Comparison of ENCODE assay signal across 12 cellular contexts in genomic region chr11:68215524-68216170, GRCh38. TPM values are rescaled to one million over a fixed set of nuclear protein-coding genes. Genes with fewer than 3 reads are reported as not detected.
DNase-seq lines count a peak whose midpoint lies in the region; ATAC-seq, FAIRE-seq and TF ChIP-seq lines count a peak whose summit lies in the region.
"Had no signal": no experiment of that assay in that cellular context is flagged by ENCODE, and none has a peak within 500 bp of the region (broad histone marks: within the 10 kb centered on the region; RNA-seq: fewer than 3 reads in every experiment).

No MANE protein-coding gene starts in this region.

- peaks cover 2% of the 10 kb centered on the region for H3K36me3 Mint-ChIP-seq in activated naive CD8-positive, alpha-beta T cell treated with anti-CD3 and anti-CD28 coated beads, Interleukin-2, amount 10 ng/mL, durations not matched to agents 7 days and 5 days
- H3K36me3 Mint-ChIP-seq in type B pancreatic cell = no peaks in the 10 kb centered on the region
- H3K36me3 Mint-ChIP-seq: CD14-positive monocyte had no signal

- H3K4me3 Mint-ChIP-seq in activated naive CD8-positive, alpha-beta T cell treated with anti-CD3 and anti-CD28 coated beads, Interleukin-2, amount 10 ng/mL, durations not matched to agents 7 days and 5 days = peak overlapping the region; percentile 69
- H3K4me3 Mint-ChIP-seq in type B pancreatic cell = peak overlapping the region; percentile 85

- no peak overlapping the region for H2AFZ ChIP-seq in HepG2 (ENCODE audit: low read length)

- in situ Hi-C loops in HepG2 (cut with HindIII; ENCODE audit: extremely low pct_ligation_motif_present, low pct_unique_long_range_greater_than_20kb) = no loop called here

- ATAC-seq in HepG2 (peak; percentile 43), right lobe of liver (no peak), GM21367 (IDR thresholded peaks at IDR 0.05; ENCODE audit: unreplicated experiment) (no peak)
- no peak for ATAC-seq in activated naive CD8-positive, alpha-beta T cell treated with anti-CD3 and anti-CD28 coated beads, Interleukin-2, amount 10 ng/mL, durations not matched to agents 7 days and 5 days (ENCODE audit: low read depth)

- no peaks in the 10 kb centered on the region for H3K9me3 ChIP-seq in HepG2 (ENCODE audit: low read length)
- no peaks in the 10 kb centered on the region for H3K9me3 ChIP-seq in right lobe of liver
- H3K9me3 ChIP-seq in mucosa of rectum (ENCODE audit: control insufficient read depth in 2 of 2, low read length in 2 of 2) = no peaks in the 10 kb centered on the region
- H3K9me3 ChIP-seq: pancreas had no signal

- FAIRE-seq in HepG2 (lab: Jason Lieb, UNC) = no peak
- FAIRE-seq: pancreas had no signal

- no peak for TF ChIP-seq EP300 in HepG2 (IDR thresholded peaks at IDR 0.05; ENCODE audit: low read depth in 2 of 2, low read length in 2 of 2)
- TF ChIP-seq EP300 in HepG2 (CRISPR knock-in tag; IDR thresholded peaks at IDR 0.05; ENCODE audit: borderline replicate concordance) = no peak

- no TSS peak for BruUV-seq in HepG2 (replicated peaks; lab: Mats Ljungman, UMichigan)

- TF ChIP-seq CTCF in HepG2 (CRISPR knock-in tag; IDR thresholded peaks at IDR 0.05) = no peak
- TF ChIP-seq CTCF in right lobe of liver (IDR thresholded peaks at IDR 0.05) = no peak
- TF ChIP-seq CTCF in type B pancreatic cell (conservative IDR thresholded peaks at IDR 0.05) = no peak

- H3K36me3 ChIP-seq in HepG2 (replicated peaks in 1 of 2; ENCODE audit: control insufficient read depth in 1 of 2, insufficient read depth in 2 of 2, low read length in 2 of 2) = no peaks in the 10 kb centered on the region
- H3K36me3 ChIP-seq in right lobe of liver = no peaks in the 10 kb centered on the region
- no peaks in the 10 kb centered on the region for H3K36me3 ChIP-seq in mucosa of rectum (ENCODE audit: control insufficient read depth in 2 of 2, insufficient read depth in 2 of 2, low read length in 2 of 2)
- H3K36me3 ChIP-seq: pancreas had no signal

- TF ChIP-seq POLR2A in HepG2 (IDR thresholded peaks at IDR 0.05; ENCODE audit: insufficient read depth in 1 of 2, low read depth in 2 of 2, low read length in 2 of 2) (no peak; a peak in 1 of 4 replicates), right lobe of liver (IDR thresholded peaks at IDR 0.05) (no peak)

- TF ChIP-seq RAD21 in HepG2 (CRISPR knock-in tag; IDR thresholded peaks at IDR 0.05) = no peak

- H3K79me2 ChIP-seq in HepG2 (ENCODE audit: insufficient read depth, low read length) = peaks cover 20% of the 10 kb centered on the region

- H3K4me2 ChIP-seq in HepG2 (ENCODE audit: low read depth, low read length) = peak overlapping the region; percentile 97

- H3K9ac ChIP-seq in HepG2 (ENCODE audit: insufficient read depth, low read depth, low read length) (peak overlapping the region; percentile 65), mucosa of rectum (ENCODE audit: low read depth in 1 of 2, low read length in 2 of 2) (peak overlapping the region; percentile 67 to 79)

- no peaks in the 10 kb centered on the region for H3K9me3 Mint-ChIP-seq in activated naive CD8-positive, alpha-beta T cell treated with anti-CD3 and anti-CD28 coated beads, Interleukin-2, amount 10 ng/mL, durations not matched to agents 7 days and 5 days
- H3K9me3 Mint-ChIP-seq in type B pancreatic cell = no peaks in the 10 kb centered on the region

- H3K4me1 ChIP-seq in HepG2 (ENCODE audit: insufficient read depth, low read length) = peaks cover 48% of the 10 kb centered on the region
- peaks cover 0 to 27% (median 7%) of the 10 kb centered on the region in 4 donors for H3K4me1 ChIP-seq in right lobe of liver
- peaks cover 26 to 34% of the 10 kb centered on the region in 2 donors for H3K4me1 ChIP-seq in mucosa of rectum (ENCODE audit: control insufficient read depth in 2 of 2, insufficient read depth in 2 of 2, low read length in 2 of 2)

- peaks cover 29% of the 10 kb centered on the region for H3K27me3 Mint-ChIP-seq in activated naive CD8-positive, alpha-beta T cell treated with anti-CD3 and anti-CD28 coated beads, Interleukin-2, amount 10 ng/mL, durations not matched to agents 7 days and 5 days
- H3K27me3 Mint-ChIP-seq in type B pancreatic cell = peaks cover 11% of the 10 kb centered on the region

- H3K27ac Mint-ChIP-seq in activated naive CD8-positive, alpha-beta T cell treated with anti-CD3 and anti-CD28 coated beads, Interleukin-2, amount 10 ng/mL, durations not matched to agents 7 days and 5 days = peak overlapping the region; percentile 30
- peak overlapping the region; percentile 91 for H3K27ac Mint-ChIP-seq in type B pancreatic cell

- no peaks in the 10 kb centered on the region; a peak in 1 of 5 replicates for H3K27me3 ChIP-seq in HepG2 (ENCODE audit: control insufficient read depth in 1 of 2, insufficient read depth in 2 of 2, low read length in 2 of 2)
- H3K27me3 ChIP-seq in right lobe of liver = no peaks in the 10 kb centered on the region
- no peaks in the 10 kb centered on the region for H3K27me3 ChIP-seq in mucosa of rectum (ENCODE audit: control insufficient read depth in 2 of 2, insufficient read depth in 2 of 2, low read length in 2 of 2)
- H3K27me3 ChIP-seq: pancreas had no signal

- H3K4me1 Mint-ChIP-seq in activated naive CD8-positive, alpha-beta T cell treated with anti-CD3 and anti-CD28 coated beads, Interleukin-2, amount 10 ng/mL, durations not matched to agents 7 days and 5 days = peaks cover 22% of the 10 kb centered on the region
- H3K4me1 Mint-ChIP-seq in type B pancreatic cell (ENCODE audit: unreplicated experiment) = peaks cover 18% of the 10 kb centered on the region

- intact Hi-C loops in HepG2 (cut with micrococcal nuclease; ENCODE audit: unreplicated experiment) (no loop called here), right lobe of liver (cut with DNase I) (loop anchor here in 1 of 2 donors (10.0 kb wide), 1 partner anchor 79 kb away; no protein-coding TSS in a partner anchor)

- POLR2A ChIA-PET in HepG2 (lab: Yijun Ruan, JAX) = interaction anchor here (1.0 to 6.1 kb wide), 13 partner anchors 16 to 245 kb away, joined by 3 to 73 read pairs (median 5); partner anchors contain the start of genes C11orf24 and PPP6R3
- POLR2A ChIA-PET in activated naive CD8-positive, alpha-beta T cell treated with anti-CD3 and anti-CD28 coated beads, Interleukin-2, amount 10 ng/mL, durations not matched to agents 7 days and 5 days (lab: Charles Lee) = no interaction called here

- peaks cover 18% of the 10 kb centered on the region for H4K20me1 ChIP-seq in HepG2 (ENCODE audit: insufficient read depth, low read length)

- H3K27ac ChIP-seq in HepG2 (ENCODE audit: extremely low read length, insufficient read depth, low read length) (peak overlapping the region; percentile 16), right lobe of liver (no peak overlapping the region), mucosa of rectum (ENCODE audit: low read depth in 2 of 2, low read length in 2 of 2) (peak overlapping the region; percentile 80 to 83)

- no peak for DNase-seq in HepG2 (ENCODE audit: low spot score)
- DNase-seq in right lobe of liver = no peak
- no peak for DNase-seq in activated naive CD8-positive, alpha-beta T cell treated with anti-CD3 and anti-CD28 coated beads, Interleukin-2, amount 10 ng/mL, durations not matched to agents 7 days and 5 days
- no peak for DNase-seq in type B pancreatic cell (ENCODE audit: extremely low spot score, unreplicated experiment)
- DNase-seq in stimulated activated CD4-positive, alpha-beta T cell treated with anti-CD3 and anti-CD28 coated beads, Interleukin-4, amount 100 ng/mL, for 4 hours = no peak
- no peak for DNase-seq in cerebellum (ENCODE audit: low spot score)
- DNase-seq: left cardiac atrium, NCI-H1048 had no signal

- 23% methylated on average over 3 of the region's 6 CpGs for WGBS in HepG2 (ENCODE audit: low lambda C conversion rate)
- 77% methylated on average over 3 of the region's 6 CpGs for WGBS in right lobe of liver (ENCODE audit: insufficient coverage, low coverage, low lambda C conversion rate, missing lambda C conversion rate)

- CTCF ChIA-PET in HepG2 (lab: Yijun Ruan, JAX; ENCODE audit: low intra/inter-chr PET ratio, low total read pairs) = no interaction called here

- H3K4me3 ChIP-seq in HepG2 (replicated peaks in 1 of 3; ENCODE audit: insufficient read depth in 1 of 3, low read depth in 2 of 3, low read length in 3 of 3) (peak overlapping the region; percentile 51 to 73 (median 59)), right lobe of liver (no peak overlapping the region), mucosa of rectum (ENCODE audit: low read length in 2 of 2) (peak overlapping the region; percentile 18 to 50)
- H3K4me3 ChIP-seq: pancreas had no signal

RNA-seq across cellular contexts. Expression of gene KMT5B, which starts 2.6 kb away (rescaled TPM):
- total RNA-seq in HepG2 (2016; rRNA removed; fragmentation: Illumina TruSeq; extraction: Trizol) (23.7 and 32.5 TPM in 2 replicates), right lobe of liver (10 to 100 TPM; 14.3 to 25.9 (median 17.6) TPM), type B pancreatic cell (ENCODE audit: low replicate concordance) (48.5 and 54.4 TPM in 2 replicates), cerebellum (105 TPM)
- 14.5 and 15.9 TPM in 2 replicates for total RNA-seq in HepG2 (2016; cell fraction: cytosol; rRNA removed; fragmentation: Illumina TruSeq; extraction: Trizol; ENCODE audit: low read depth)
- 25.4 and 32.9 TPM in 2 replicates for total RNA-seq in HepG2 (2016; cell fraction: insoluble cytoplasmic fraction; rRNA removed; fragmentation: Illumina TruSeq; extraction: Trizol)
- total RNA-seq in HepG2 (2016; cell fraction: membrane; rRNA removed; fragmentation: Illumina TruSeq; extraction: Trizol) = 24.7 and 24.9 TPM in 2 replicates
- 23.0 and 26.3 TPM in 2 replicates for total RNA-seq in HepG2 (2016; cell fraction: nucleus; rRNA removed; fragmentation: Illumina TruSeq; extraction: Trizol)
- 14.4 and 17.6 TPM in 2 replicates for polyA plus RNA-seq in HepG2 (2011; rRNA removed)
- 7.2 and 11.1 TPM in 2 replicates for polyA plus RNA-seq in HepG2 (2011; cell fraction: cytosol; rRNA removed)
- 15.9 and 23.4 TPM in 2 replicates for polyA plus RNA-seq in HepG2 (2011; cell fraction: nucleus; rRNA removed)
- 30.8 and 38.6 TPM in 2 replicates for polyA plus RNA-seq in HepG2 (2012)
- polyA plus RNA-seq in HepG2 (2016; cell fraction: cytosol; fragmentation: Illumina TruSeq; extraction: Trizol; ENCODE audit: low read depth) = 7.4 and 9.2 TPM in 2 replicates
- polyA plus RNA-seq in HepG2 (2016; cell fraction: insoluble cytoplasmic fraction; fragmentation: Illumina TruSeq; extraction: Trizol; ENCODE audit: low read depth) = 29.4 and 31.2 TPM in 2 replicates
- polyA plus RNA-seq in HepG2 (2016; cell fraction: membrane; fragmentation: Illumina TruSeq; extraction: Trizol; ENCODE audit: low read depth) = 16.3 and 18.5 TPM in 2 replicates
- polyA plus RNA-seq in HepG2 (2016; cell fraction: nucleus; fragmentation: Illumina TruSeq; extraction: Trizol; ENCODE audit: insufficient read depth, low read depth) = 29.1 and 30.5 TPM in 2 replicates
- 13.3 and 14.0 TPM in 2 replicates for polyA minus RNA-seq in HepG2 (2011; rRNA and poly(A)+ RNA removed; ENCODE audit: low replicate concordance)
- 13.9 TPM in 2 replicates for polyA minus RNA-seq in HepG2 (2011; cell fraction: cytosol; rRNA and poly(A)+ RNA removed)
- 47.9 and 58.2 TPM in 2 replicates for polyA minus RNA-seq in HepG2 (2011; cell fraction: nucleus; rRNA and poly(A)+ RNA removed)
- 10 to 100 TPM; 29.2 to 32.2 TPM for total RNA-seq in activated naive CD8-positive, alpha-beta T cell treated with anti-CD3 and anti-CD28 coated beads, Interleukin-2, amount 10 ng/mL, durations not matched to agents 7 days and 5 days

RNA-seq across cellular contexts. Expression of gene C11orf24, which starts 56.1 kb away (rescaled TPM):
- total RNA-seq in HepG2 (2016; rRNA removed; fragmentation: Illumina TruSeq; extraction: Trizol) (50.8 and 55.5 TPM in 2 replicates), right lobe of liver (10 to 100 TPM; 39.4 to 70.9 (median 62.4) TPM), type B pancreatic cell (ENCODE audit: low replicate concordance) (45.4 and 46.4 TPM in 2 replicates), cerebellum (10.6 TPM)
- total RNA-seq in HepG2 (2016; cell fraction: cytosol; rRNA removed; fragmentation: Illumina TruSeq; extraction: Trizol; ENCODE audit: low read depth) = 110 and 141 TPM in 2 replicates
- 53.9 and 57.2 TPM in 2 replicates for total RNA-seq in HepG2 (2016; cell fraction: insoluble cytoplasmic fraction; rRNA removed; fragmentation: Illumina TruSeq; extraction: Trizol)
- 100.0 and 131 TPM in 2 replicates for total RNA-seq in HepG2 (2016; cell fraction: membrane; rRNA removed; fragmentation: Illumina TruSeq; extraction: Trizol)
- total RNA-seq in HepG2 (2016; cell fraction: nucleus; rRNA removed; fragmentation: Illumina TruSeq; extraction: Trizol) = 32.7 and 33.6 TPM in 2 replicates
- 52.9 and 62.4 TPM in 2 replicates for polyA plus RNA-seq in HepG2 (2011; rRNA removed)
- polyA plus RNA-seq in HepG2 (2011; cell fraction: cytosol; rRNA removed) = 58.4 and 70.2 TPM in 2 replicates
- polyA plus RNA-seq in HepG2 (2011; cell fraction: nucleus; rRNA removed) = 58.8 and 59.2 TPM in 2 replicates
- 50.8 and 63.8 TPM in 2 replicates for polyA plus RNA-seq in HepG2 (2012)
- polyA plus RNA-seq in HepG2 (2016; cell fraction: cytosol; fragmentation: Illumina TruSeq; extraction: Trizol; ENCODE audit: low read depth) = 122 and 158 TPM in 2 replicates
- 61.2 and 70.0 TPM in 2 replicates for polyA plus RNA-seq in HepG2 (2016; cell fraction: insoluble cytoplasmic fraction; fragmentation: Illumina TruSeq; extraction: Trizol; ENCODE audit: low read depth)
- polyA plus RNA-seq in HepG2 (2016; cell fraction: membrane; fragmentation: Illumina TruSeq; extraction: Trizol; ENCODE audit: low read depth) = 97.9 and 125 TPM in 2 replicates
- 71.8 and 76.2 TPM in 2 replicates for polyA plus RNA-seq in HepG2 (2016; cell fraction: nucleus; fragmentation: Illumina TruSeq; extraction: Trizol; ENCODE audit: insufficient read depth, low read depth)
- 53.9 and 60.5 TPM in 2 replicates for polyA minus RNA-seq in HepG2 (2011; rRNA and poly(A)+ RNA removed; ENCODE audit: low replicate concordance)
- 26.4 and 31.4 TPM in 2 replicates for polyA minus RNA-seq in HepG2 (2011; cell fraction: cytosol; rRNA and poly(A)+ RNA removed)
- 19.3 and 23.5 TPM in 2 replicates for polyA minus RNA-seq in HepG2 (2011; cell fraction: nucleus; rRNA and poly(A)+ RNA removed)
- 10 to 100 TPM; 23.1 to 23.5 TPM for total RNA-seq in activated naive CD8-positive, alpha-beta T cell treated with anti-CD3 and anti-CD28 coated beads, Interleukin-2, amount 10 ng/mL, durations not matched to agents 7 days and 5 days

Comparison
In these comparisons a context has a peak if more than half of its experiments do, and no peak if none do; other contexts are left out.
1. H3K27ac ChIP-seq: peak in HepG2 (single experiment) and mucosa of rectum (2 of 2); none in right lobe of liver (0 of 3).
2. H3K4me3 ChIP-seq: peak in HepG2 (3 of 3) and mucosa of rectum (2 of 2); none in right lobe of liver (0 of 3).